ENCODE assay signal across 8 cellular contexts in genomic region chr13:20713014-20713376, GRCh38. TPM values are rescaled to one million over a fixed set of nuclear protein-coding genes. Genes with fewer than 3 reads are reported as not detected.
A peak's percentile ranks its signal among the peaks of the same experiment; 100 is the strongest.
DNase-seq lines count a peak whose midpoint lies in the region; TF ChIP-seq lines count a peak whose summit lies in the region.
"Had no signal": no experiment of that assay in that cellular context is flagged by ENCODE, and none has a peak within 500 bp of the region (broad histone marks: within the 10 kb centered on the region; RNA-seq: fewer than 3 reads in every experiment).

No MANE protein-coding gene starts in this region.

- H3K9me3 ChIP-seq in smooth muscle cell (replicated peaks; ENCODE audit: low read depth) = no peaks in the 10 kb centered on the region
- H3K9me3 ChIP-seq: ovary had no signal

- H3K4me2 ChIP-seq in smooth muscle cell = peak overlapping the region; percentile 82

- H3K36me3 ChIP-seq in smooth muscle cell (ENCODE audit: low read depth) = no peaks in the 10 kb centered on the region
- H3K36me3 ChIP-seq: ovary had no signal

- H4K20me1 ChIP-seq in smooth muscle cell (ENCODE audit: low read depth) = no peaks in the 10 kb centered on the region

- H3K27me3 ChIP-seq in smooth muscle cell (ENCODE audit: low read depth) = no peaks in the 10 kb centered on the region
- H3K27me3 ChIP-seq: ovary had no signal

- 38% methylated on average over 11 of the region's 11 CpGs for WGBS in smooth muscle cell (ENCODE audit: low lambda C conversion rate)

- peak overlapping the region; percentile 22 for H2AFZ ChIP-seq in smooth muscle cell (ENCODE audit: low read depth)

- H3K27ac ChIP-seq in smooth muscle cell (ENCODE audit: low read depth) = peak overlapping the region; percentile 84

- H3K4me1 ChIP-seq in smooth muscle cell (ENCODE audit: low read depth) = peaks cover 15% of the 10 kb centered on the region

- H3K4me3 ChIP-seq in smooth muscle cell = peak overlapping the region; percentile 33
- H3K4me3 ChIP-seq: ovary had no signal

- no peak overlapping the region for H3K9ac ChIP-seq in smooth muscle cell (ENCODE audit: low read depth)

- H3F3A ChIP-seq in smooth muscle cell (ENCODE audit: low read depth) = peaks cover 12% of the 10 kb centered on the region

- no peak for TF ChIP-seq CTCF in smooth muscle cell (IDR thresholded peaks at IDR 0.05; ENCODE audit: borderline replicate concordance, insufficient read depth, poor library complexity, severe bottlenecking)

- DNase-seq in HT-29 (ENCODE audit: low spot score) (peak; percentile 52), SW480 (ENCODE audit: low spot score) (peak; percentile 20), globus pallidus (ENCODE audit: low spot score) (peak; percentile 24), smooth muscle cell (lab: John Stamatoyannopoulos, UW; ENCODE audit: unreplicated experiment) (no peak), NCI-H226 (no peak), NK-92 (lab: John Stamatoyannopoulos, UW; ENCODE audit: unreplicated experiment) (no peak), NCI-H446 treated with DMSO at 0.1 percent for 48 hours (lab: John Stamatoyannopoulos, UW) (no peak)

- no peaks in the 10 kb centered on the region for H3K79me2 ChIP-seq in smooth muscle cell (ENCODE audit: low read depth)

RNA-seq across cellular contexts. Expression of gene IL17D, which starts 9.5 kb away (rescaled TPM):
- 3.9 and 5.3 TPM in 2 replicates for total RNA-seq in HT-29 (2014; rRNA removed; shearing (Covaris generic))
- 2.4 and 4.1 TPM in 2 replicates for total RNA-seq in smooth muscle cell
- polyA plus RNA-seq in smooth muscle cell = 6.5 and 7.0 TPM in 2 replicates

Comparison
In these comparisons a context has a peak if more than half of its experiments do, and no peak if none do; other contexts are left out.
1. DNase-seq: peak in HT-29 (single experiment), SW480 (single experiment) and globus pallidus (single experiment); none in smooth muscle cell (single experiment), NCI-H226 (single experiment), NK-92 (single experiment) and NCI-H446 treated with DMSO at 0.1 percent for 48 hours (single experiment).